17 cellular contexts compared by ENCODE assay signal in the genomic region with DNA sequence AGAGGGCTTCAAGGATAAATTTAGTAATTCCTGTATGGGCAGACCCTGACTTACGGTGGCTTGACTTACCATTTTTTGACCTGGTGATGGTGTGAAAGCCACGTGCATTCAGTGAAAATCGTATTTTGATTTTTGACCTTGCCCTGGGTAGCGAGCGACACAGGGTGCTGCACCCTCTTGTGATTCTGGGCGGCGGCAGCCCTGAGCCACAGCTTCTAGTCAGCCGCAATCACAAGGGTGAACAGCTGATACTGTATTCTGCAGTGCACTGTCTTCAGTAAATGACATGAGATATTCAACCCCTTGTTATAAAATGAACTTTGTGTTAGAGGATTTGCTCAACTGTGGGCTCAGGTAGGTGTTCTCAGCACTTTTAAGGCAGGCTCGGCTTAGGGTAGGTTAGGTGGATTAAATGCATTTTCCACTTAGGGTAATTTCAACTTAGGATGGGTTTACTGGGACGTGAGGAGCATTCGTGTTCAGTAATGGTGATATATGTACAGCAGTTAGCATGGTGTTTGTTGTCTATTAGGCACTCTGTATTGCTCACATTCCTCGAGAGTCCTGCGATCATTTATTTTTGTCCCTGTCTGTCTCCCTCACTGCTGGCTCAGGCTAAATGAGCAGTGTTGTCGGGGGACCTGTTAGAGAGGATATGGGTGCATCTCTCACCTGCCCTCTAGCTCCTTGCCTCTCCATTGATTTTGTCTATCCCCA.
A peak's percentile ranks its signal among the peaks of the same experiment; 100 is the strongest.
DNase-seq lines count a peak whose midpoint lies in the region; ATAC-seq, FAIRE-seq and TF ChIP-seq lines count a peak whose summit lies in the region.
"Had no signal": no experiment of that assay in that cellular context is flagged by ENCODE, and none has a peak within 500 bp of the region (broad histone marks: within the 10 kb centered on the region; RNA-seq: fewer than 3 reads in every experiment).

No MANE protein-coding gene starts in this region.

- peak overlapping the region; percentile 16 for H3K27ac Mint-ChIP-seq in activated T-helper 2 cell treated with anti-CD3 and anti-CD28 coated beads, Interferon-gamma antibody, Interleukin-2, Interleukin-4, amounts not matched to agents 10 μg/mL and 5 μg/mL and 100 μg/mL, durations not matched to agents 14 hours and 24 hours and 36 hours
- peak overlapping the region; percentile 32 for H3K27ac Mint-ChIP-seq in endodermal cell

- no peak for TF ChIP-seq CTCF in endodermal cell (conservative IDR thresholded peaks at IDR 0.05)

- ATAC-seq in Right ventricle myocardium inferior = peak; percentile 74
- no peak for ATAC-seq in left cardiac atrium
- ATAC-seq: A549, GM12878, HCT116 had no signal

- intact Hi-C loops in Right ventricle myocardium inferior (cut with DNase I) = no loop called here
- intact Hi-C loops in left cardiac atrium (cut with DNase I) = loop anchor here in 1 of 2 donors (10.0 kb wide), 1 partner anchor 96 kb away; no protein-coding TSS in a partner anchor
- intact Hi-C loops in activated T-helper 2 cell treated with anti-CD3 and anti-CD28 coated beads, Interferon-gamma antibody, Interleukin-2, Interleukin-4, amounts not matched to agents 10 μg/mL and 5 μg/mL and 100 μg/mL, durations not matched to agents 14 hours and 24 hours and 36 hours (cut with micrococcal nuclease) = no loop called here

- H3K36me3 ChIP-seq in endodermal cell (ENCODE audit: control insufficient read depth, insufficient read depth, low read length) = peaks cover 86% of the 10 kb centered on the region

- H3K27me3 ChIP-seq in endodermal cell (ENCODE audit: control insufficient read depth, insufficient read depth, low read length, poor library complexity, severe bottlenecking) = no peaks in the 10 kb centered on the region
- H3K27me3 ChIP-seq: BE2C had no signal

- no peaks in the 10 kb centered on the region for H3K4me1 Mint-ChIP-seq in activated T-helper 2 cell treated with anti-CD3 and anti-CD28 coated beads, Interferon-gamma antibody, Interleukin-2, Interleukin-4, amounts not matched to agents 10 μg/mL and 5 μg/mL and 100 μg/mL, durations not matched to agents 14 hours and 24 hours and 36 hours (ENCODE audit: low read depth)
- no peaks in the 10 kb centered on the region for H3K4me1 Mint-ChIP-seq in endodermal cell

- no peaks in the 10 kb centered on the region for H3K27me3 Mint-ChIP-seq in activated T-helper 2 cell treated with anti-CD3 and anti-CD28 coated beads, Interferon-gamma antibody, Interleukin-2, Interleukin-4, amounts not matched to agents 10 μg/mL and 5 μg/mL and 100 μg/mL, durations not matched to agents 14 hours and 24 hours and 36 hours (ENCODE audit: low read depth)
- no peaks in the 10 kb centered on the region for H3K27me3 Mint-ChIP-seq in endodermal cell (ENCODE audit: insufficient read depth)
- H3K27me3 Mint-ChIP-seq: CD4-positive, alpha-beta memory T cell had no signal

- 94 to 100% methylated on average over 8 to 14 of the region's 14 CpGs for WGBS in endodermal cell (ENCODE audit: insufficient coverage in 1 of 2, insufficient read length in 1 of 2), 2 experiments

- peak; percentile 66 for FAIRE-seq in urothelium cell line (lab: Jason Lieb, UNC)
- FAIRE-seq: A549, GM12878, GM18507, H54 had no signal

- H3K4me3 Mint-ChIP-seq in activated T-helper 2 cell treated with anti-CD3 and anti-CD28 coated beads, Interferon-gamma antibody, Interleukin-2, Interleukin-4, amounts not matched to agents 10 μg/mL and 5 μg/mL and 100 μg/mL, durations not matched to agents 14 hours and 24 hours and 36 hours (ENCODE audit: low read depth) = no peak overlapping the region
- no peak overlapping the region for H3K4me3 Mint-ChIP-seq in endodermal cell
- H3K4me3 Mint-ChIP-seq: CD4-positive, alpha-beta memory T cell had no signal

- H3K9me3 Mint-ChIP-seq in activated T-helper 2 cell treated with anti-CD3 and anti-CD28 coated beads, Interferon-gamma antibody, Interleukin-2, Interleukin-4, amounts not matched to agents 10 μg/mL and 5 μg/mL and 100 μg/mL, durations not matched to agents 14 hours and 24 hours and 36 hours = peaks cover 1% of the 10 kb centered on the region
- peaks cover 30% of the 10 kb centered on the region for H3K9me3 Mint-ChIP-seq in endodermal cell
- H3K9me3 Mint-ChIP-seq: CD4-positive, alpha-beta memory T cell had no signal

- H3K4me3 ChIP-seq in endodermal cell (ENCODE audit: low read length) = no peak overlapping the region
- H3K4me3 ChIP-seq: A549, GM12878, GM23248 had no signal

- H3K36me3 Mint-ChIP-seq in activated T-helper 2 cell treated with anti-CD3 and anti-CD28 coated beads, Interferon-gamma antibody, Interleukin-2, Interleukin-4, amounts not matched to agents 10 μg/mL and 5 μg/mL and 100 μg/mL, durations not matched to agents 14 hours and 24 hours and 36 hours (ENCODE audit: low read depth) = peaks cover 88% of the 10 kb centered on the region
- H3K36me3 Mint-ChIP-seq in endodermal cell (ENCODE audit: low read depth) = peaks cover 94% of the 10 kb centered on the region

- no peak overlapping the region for H3K9ac ChIP-seq in endodermal cell (ENCODE audit: extremely low read depth, low read length, poor library complexity, severe bottlenecking)
- H3K9ac ChIP-seq: GM23248 had no signal

- peaks cover 21% of the 10 kb centered on the region for H3K9me3 ChIP-seq in endodermal cell (ENCODE audit: control insufficient read depth, low read length)
- H3K9me3 ChIP-seq: A549, BE2C had no signal

- no peaks in the 10 kb centered on the region for H3K4me1 ChIP-seq in endodermal cell (ENCODE audit: control insufficient read depth, insufficient read depth, low read length)
- H3K4me1 ChIP-seq: A549, BE2C had no signal

- no peak for DNase-seq in Right ventricle myocardium inferior (ENCODE audit: missing footprints)
- DNase-seq in left cardiac atrium = no peak
- no peak for DNase-seq in activated T-helper 2 cell treated with anti-CD3 and anti-CD28 coated beads, Interferon-gamma antibody, Interleukin-2, Interleukin-4, amounts not matched to agents 10 μg/mL and 5 μg/mL and 100 μg/mL, durations not matched to agents 14 hours and 24 hours and 36 hours (ENCODE audit: low spot score)
- no peak for DNase-seq in endodermal cell
- DNase-seq in urothelium cell line (ENCODE audit: low spot score) = no peak
- DNase-seq in RPMI8226 = no peak
- DNase-seq: BE2C; CD4-positive, alpha-beta memory T cell; DMS79; GM23248 had no signal

- H3K27ac ChIP-seq in endodermal cell (ENCODE audit: low read depth, low read length) = no peak overlapping the region
- H3K27ac ChIP-seq: A549, C4-2B, GM23248, HL-60 had no signal
